Comparison of ENCODE assay signal across 14 cellular contexts in genomic region chr18:57771626-57772025, GRCh38. TPM values are rescaled to one million over a fixed set of nuclear protein-coding genes. Genes with fewer than 3 reads are reported as not detected.
A peak's percentile ranks its signal among the peaks of the same experiment; 100 is the strongest.
DNase-seq lines count a peak whose midpoint lies in the region; ATAC-seq, FAIRE-seq and TF ChIP-seq lines count a peak whose summit lies in the region.
"Had no signal": no experiment of that assay in that cellular context is flagged by ENCODE, and none has a peak within 500 bp of the region (broad histone marks: within the 10 kb centered on the region; RNA-seq: fewer than 3 reads in every experiment).

No MANE protein-coding gene starts in this region.

- no peak for TF ChIP-seq CTCF in Calu3 (IDR thresholded peaks at IDR 0.05; ENCODE audit: unreplicated experiment)
- no peak for TF ChIP-seq CTCF in Peyer's patch (IDR thresholded peaks at IDR 0.05)
- TF ChIP-seq CTCF in esophagus squamous epithelium (IDR thresholded peaks at IDR 0.05): no peak
- no peak for TF ChIP-seq CTCF in gastrocnemius medialis (IDR thresholded peaks at IDR 0.05 in 4 of 5, conservative IDR thresholded peaks at IDR 0.05 in 1 of 5)
- no peak for TF ChIP-seq CTCF in D721Med (IDR thresholded peaks at IDR 0.05; ENCODE audit: insufficient read depth, missing control alignments)

- no peaks in the 10 kb centered on the region for H3K27me3 Mint-ChIP-seq in Calu3 (ENCODE audit: unreplicated experiment)
- H3K27me3 Mint-ChIP-seq: activated B cell treated with CpG ODN at 0.5 μM for 24 hours had no signal

- no peaks in the 10 kb centered on the region for H3K36me3 ChIP-seq in Peyer's patch
- no peaks in the 10 kb centered on the region for H3K36me3 ChIP-seq in esophagus squamous epithelium
- H3K36me3 ChIP-seq in gastrocnemius medialis: no peaks in the 10 kb centered on the region

- peaks cover 18% of the 10 kb centered on the region for H3K36me3 Mint-ChIP-seq in Calu3 (ENCODE audit: insufficient read depth, unreplicated experiment)

- no peaks in the 10 kb centered on the region for H3K9me3 Mint-ChIP-seq in Calu3 (ENCODE audit: low read depth, unreplicated experiment)
- H3K9me3 Mint-ChIP-seq: activated B cell treated with CpG ODN at 0.5 μM for 24 hours had no signal

- peaks cover 71% of the 10 kb centered on the region for H3K4me1 Mint-ChIP-seq in Calu3 (ENCODE audit: low read depth, unreplicated experiment)

- no peak for ATAC-seq in gastrocnemius medialis
- ATAC-seq in HG03521 (IDR thresholded peaks at IDR 0.05; ENCODE audit: unreplicated experiment): no peak

- intact Hi-C loops in Calu3 (cut with micrococcal nuclease; ENCODE audit: unreplicated experiment): no loop called here
- intact Hi-C loops in esophagus squamous epithelium (cut with DNase I): no loop called here
- intact Hi-C loops in gastrocnemius medialis (cut with DNase I; ENCODE audit: low total_unique reads): loop anchor here (10.0 kb wide), 1 partner anchor 147 kb away; the partner anchor contains the start of gene NARS1

- H3K4me3 ChIP-seq in Peyer's patch (no peak overlapping the region), esophagus squamous epithelium (no peak overlapping the region), gastrocnemius medialis (no peak overlapping the region)

- H3K27ac Mint-ChIP-seq in Calu3 (ENCODE audit: unreplicated experiment): peak overlapping the region; percentile 88
- H3K27ac Mint-ChIP-seq: activated B cell treated with CpG ODN at 0.5 μM for 24 hours had no signal

- H3K27ac ChIP-seq in Peyer's patch (peak overlapping the region in 3 of 4 donors; percentile 54 to 81 (median 68)), esophagus squamous epithelium (peak overlapping the region; percentile 84 to 92 (median 88)), gastrocnemius medialis (peak overlapping the region; percentile 41 to 77 (median 68))

- TF ChIP-seq POLR2A in Peyer's patch (IDR thresholded peaks at IDR 0.05) (no peak), esophagus squamous epithelium (IDR thresholded peaks at IDR 0.05) (no peak), gastrocnemius medialis (IDR thresholded peaks at IDR 0.05) (no peak)

- FAIRE-seq in D721Med (lab: Jason Lieb, UNC): no peak
- FAIRE-seq: GM12892 had no signal

- H3K27me3 ChIP-seq in Peyer's patch: no peaks in the 10 kb centered on the region
- H3K27me3 ChIP-seq in esophagus squamous epithelium: no peaks in the 10 kb centered on the region
- H3K27me3 ChIP-seq in gastrocnemius medialis: no peaks in the 10 kb centered on the region

- in situ Hi-C loops in gastrocnemius medialis (cut with MboI; ENCODE audit: low sequenced_read_pairs in 4 of 4): no loop called here

- no peaks in the 10 kb centered on the region for H3K9me3 ChIP-seq in Peyer's patch
- H3K9me3 ChIP-seq in esophagus squamous epithelium: no peaks in the 10 kb centered on the region
- no peaks in the 10 kb centered on the region for H3K9me3 ChIP-seq in gastrocnemius medialis

- no peak overlapping the region for H3K4me3 Mint-ChIP-seq in Calu3 (ENCODE audit: low read depth, unreplicated experiment)
- H3K4me3 Mint-ChIP-seq: activated B cell treated with CpG ODN at 0.5 μM for 24 hours had no signal

- CTCF ChIA-PET in Calu3 (lab: Charles Lee): interaction anchor here (1.3 kb wide), 2 partner anchors 9 to 26 kb away, joined by 4 to 7 read pairs; no protein-coding TSS in a partner anchor

- 34 to 58% methylated on average over 3 of the region's 3 CpGs for WGBS in esophagus squamous epithelium, 2 donors

- DNase-seq in Calu3 (no peak), Peyer's patch (no peak), esophagus squamous epithelium (lab: John Stamatoyannopoulos, UW) (no peak), gastrocnemius medialis (no peak), activated gamma-delta T cell (lab: John Stamatoyannopoulos, UW) (no peak), Ammon's horn (ENCODE audit: low spot score) (no peak), D721Med (ENCODE audit: insufficient read length, low spot score) (no peak)
- DNase-seq: activated B cell treated with CpG ODN at 0.5 μM for 24 hours; activated naive CD4-positive, alpha-beta T cell treated with Interleukin-2 at 50 U/mL for 16 hours; hippocampal formation; left ventricle myocardium superior; stimulated activated CD4-positive, alpha-beta T cell treated with anti-CD3 and anti-CD28 coated beads, Interleukin-12 subunit alpha, Interleukin-12 subunit beta, amount 100 ng/mL, for 4 hours had no signal

- H3K4me1 ChIP-seq in Peyer's patch (peaks cover 0 to 52% (median 2%) of the 10 kb centered on the region in 4 donors), esophagus squamous epithelium (peaks cover 32 to 99% (median 70%) of the 10 kb centered on the region in 3 donors), gastrocnemius medialis (peaks cover 49 to 80% of the 10 kb centered on the region in 2 donors)

- BruUV-seq in Calu3 (replicated peaks; lab: Mats Ljungman, UMichigan): no TSS peak

RNA-seq across cellular contexts. Expression of gene ATP8B1, which starts 31.5 kb away (rescaled TPM):
- total RNA-seq in Calu3 (2022): 62.3 and 66.2 TPM in 2 replicates
- 100 to 1,000 TPM in 2 of 4 donors, 10 to 100 TPM in 2; 97.3 to 115 (median 103) TPM for total RNA-seq in Peyer's patch
- total RNA-seq in esophagus squamous epithelium: 10 to 100 TPM; 20.2 to 39.1 (median 35.6) TPM
- total RNA-seq in gastrocnemius medialis: 1 to 10 TPM; 1.6 to 4.2 (median 2.6) TPM

Comparison
In these comparisons a context has a peak if more than half of its experiments do, and no peak if none do; other contexts are left out.
1. RNA of gene ATP8B1, which starts 31.5 kb away (total RNA-seq): 97.3 to 115 TPM in Peyer's patch, 62.3 to 66.2 TPM in Calu3 and 20.2 to 39.1 TPM in esophagus squamous epithelium; 1.6 to 4.2 TPM in gastrocnemius medialis; every median in the first group is over 4 times any median in the second.
2. Peak in every context shown above with its lines, with median percentiles within 50 percentile points of each other: H3K27ac ChIP-seq.